Comparison of ENCODE assay signal across 8 cellular contexts in genomic region chr1:235546369-235547155, GRCh38. TPM values are rescaled to one million over a fixed set of nuclear protein-coding genes. Genes with fewer than 3 reads are reported as not detected.
DNase-seq lines count a peak whose midpoint lies in the region; ATAC-seq and TF ChIP-seq lines count a peak whose summit lies in the region.
"Not testable (repeated sequence)": the region's sequence is repeated elsewhere in the genome, so short reads cannot be mapped to it uniquely, and the experiment has no call there.

No MANE protein-coding gene starts in this region.

- WGBS in mesendoderm (ENCODE audit: extremely low coverage, insufficient coverage, low lambda C conversion rate), result no CpG with 5 or more reads among the region's 10 CpGs

- not testable (repeated sequence) for H3K9ac ChIP-seq in HUES48 (ENCODE audit: low read depth, low read length); mesendoderm (ENCODE audit: low read length)

- H3K4me3 Mint-ChIP-seq in stimulated activated effector memory CD8-positive, alpha-beta T cell treated with anti-CD3 and anti-CD28 coated beads, Interleukin-12 subunit alpha, Interleukin-12 subunit beta, amount 100 ng/mL, for 72 hours, result not testable (repeated sequence)

- peak overlapping the region; percentile 77 for H3K27ac ChIP-seq in HUES48 (ENCODE audit: low read depth, low read length)
- H3K27ac ChIP-seq in mesendoderm (ENCODE audit: low read depth, low read length), result not testable (repeated sequence)

- not testable (repeated sequence) for H3K79me1 ChIP-seq in mesendoderm (ENCODE audit: low read length)

- H3K18ac ChIP-seq in mesendoderm (ENCODE audit: low read length), result not testable (repeated sequence)

- H3K56ac ChIP-seq in mesendoderm (ENCODE audit: low read length), result not testable (repeated sequence)

- H2BK120ac ChIP-seq in mesendoderm (ENCODE audit: low read depth, low read length), result not testable (repeated sequence)

- H3K4me1 ChIP-seq in HUES48 (ENCODE audit: control insufficient read depth, insufficient read depth, low read length), result peaks cover 13% of the 10 kb centered on the region
- H3K4me1 ChIP-seq in mesendoderm (ENCODE audit: control insufficient read depth, low read depth, low read length), result not testable (repeated sequence)

- H3K9me3 Mint-ChIP-seq in stimulated activated effector memory CD8-positive, alpha-beta T cell treated with anti-CD3 and anti-CD28 coated beads, Interleukin-12 subunit alpha, Interleukin-12 subunit beta, amount 100 ng/mL, for 72 hours, result not testable (repeated sequence)

- not testable (repeated sequence) for H3K36me3 Mint-ChIP-seq in stimulated activated effector memory CD8-positive, alpha-beta T cell treated with anti-CD3 and anti-CD28 coated beads, Interleukin-12 subunit alpha, Interleukin-12 subunit beta, amount 100 ng/mL, for 72 hours

- H3K4me3 ChIP-seq in HUES48 (ENCODE audit: low read depth, low read length); fibroblast of villous mesenchyme (ENCODE audit: low read depth, low read length); mesendoderm (ENCODE audit: low read length): not testable (repeated sequence)

- not testable (repeated sequence) for H2BK5ac ChIP-seq in mesendoderm (ENCODE audit: low read length)

- H3K36me3 ChIP-seq in HUES48 (ENCODE audit: control insufficient read depth, insufficient read depth, low read length); mesendoderm (ENCODE audit: control insufficient read depth, insufficient read depth, low read length): not testable (repeated sequence)

- not testable (repeated sequence) for H4K8ac ChIP-seq in mesendoderm (ENCODE audit: low read depth, low read length)

- H2AK5ac ChIP-seq in mesendoderm (ENCODE audit: low read length), result not testable (repeated sequence)

- not testable (repeated sequence) for H3K9me3 ChIP-seq in HUES48 (ENCODE audit: control insufficient read depth, insufficient read depth, low read length)

- H2BK15ac ChIP-seq in mesendoderm (replicated peaks; ENCODE audit: low read depth), result not testable (repeated sequence)

- DNase-seq in ELF-1 (ENCODE audit: low read depth, low spot score), result peak; percentile 52
- peak; percentile 58 for DNase-seq in NAMALWA (ENCODE audit: low spot score)
- peak; percentile 67 for DNase-seq in OCI-M1 (lab: John Stamatoyannopoulos, UW)
- DNase-seq in activated CD4-positive, alpha-beta T cell treated with anti-CD3 and anti-CD28 coated beads for 48 hours, result peak; percentile 5
- peak; percentile 53 for DNase-seq in fibroblast of villous mesenchyme (ENCODE audit: low read depth)
- DNase-seq in mesendoderm, result peak; percentile 82
- not testable (repeated sequence) for DNase-seq in stimulated activated effector memory CD8-positive, alpha-beta T cell treated with anti-CD3 and anti-CD28 coated beads, Interleukin-12 subunit alpha, Interleukin-12 subunit beta, amount 100 ng/mL, for 72 hours (ENCODE audit: low spot score in 2 of 2)

- peak overlapping the region; percentile 66 for H3K27ac Mint-ChIP-seq in stimulated activated effector memory CD8-positive, alpha-beta T cell treated with anti-CD3 and anti-CD28 coated beads, Interleukin-12 subunit alpha, Interleukin-12 subunit beta, amount 100 ng/mL, for 72 hours

- not testable (repeated sequence) for H3K23ac ChIP-seq in mesendoderm (ENCODE audit: low read length)

- not testable (repeated sequence) for ATAC-seq in stimulated activated effector memory CD8-positive, alpha-beta T cell treated with anti-CD3 and anti-CD28 coated beads, Interleukin-12 subunit alpha, Interleukin-12 subunit beta, amount 100 ng/mL, for 72 hours

- H3K4me1 Mint-ChIP-seq in stimulated activated effector memory CD8-positive, alpha-beta T cell treated with anti-CD3 and anti-CD28 coated beads, Interleukin-12 subunit alpha, Interleukin-12 subunit beta, amount 100 ng/mL, for 72 hours, result not testable (repeated sequence)

- not testable (repeated sequence) for H4K5ac ChIP-seq in mesendoderm (ENCODE audit: low read length)

- H3K4ac ChIP-seq in mesendoderm (ENCODE audit: low read depth, low read length), result not testable (repeated sequence)

- not testable (repeated sequence) for H3K4me2 ChIP-seq in mesendoderm (ENCODE audit: low read length)

- TF ChIP-seq CTCF in fibroblast of villous mesenchyme (IDR thresholded peaks at IDR 0.05; ENCODE audit: insufficient read depth, low read depth, low read length), result not testable (repeated sequence)

- not testable (repeated sequence) for H3K79me2 ChIP-seq in mesendoderm (ENCODE audit: control insufficient read depth, insufficient read depth, low read length)

- not testable (repeated sequence) for H3K27me3 ChIP-seq in HUES48 (ENCODE audit: control insufficient read depth, insufficient read depth, low read length); mesendoderm (ENCODE audit: insufficient read depth, low read length, poor library complexity)

RNA-seq across cellular contexts. Expression of gene B3GALNT2, which starts 42.3 kb away (rescaled TPM):
- 48.0 and 74.3 TPM in 2 replicates for total RNA-seq in fibroblast of villous mesenchyme
- polyA plus RNA-seq in mesendoderm (2013, experiment 1 of 2), result 12.6 TPM
- 13.0 TPM for polyA plus RNA-seq in mesendoderm (2013, experiment 2 of 2)
